ENCODE assay signal across 2 cellular contexts in the genomic region with DNA sequence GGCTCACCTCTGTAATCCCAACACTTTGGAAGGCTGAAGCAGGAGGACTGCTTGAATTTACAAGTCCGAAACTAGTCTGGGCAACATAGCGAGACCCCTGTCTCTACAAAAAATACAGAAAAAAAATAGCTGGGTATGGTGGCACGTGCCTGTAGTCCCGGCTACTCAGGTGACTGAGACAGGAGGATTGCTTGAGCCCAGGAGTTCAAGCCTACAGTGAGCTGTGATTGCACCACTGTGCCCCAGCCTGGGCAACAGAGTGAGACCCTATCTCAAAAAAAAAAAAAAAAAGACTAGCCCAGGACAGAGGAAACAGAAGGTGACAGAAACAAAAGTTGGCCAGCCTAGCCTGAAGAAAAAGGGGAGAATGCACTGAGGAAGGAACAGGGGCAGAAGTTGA.
TF ChIP-seq lines count a peak whose summit lies in the region.

No MANE protein-coding gene starts in this region.

TF ChIP-seq in HEK293, 187 proteins besides CTCF, POLR2A, EP300 and RAD21:
- TF ChIP-seq ZNF629 (tag by site-specific recombination; IDR thresholded peaks at IDR 0.05) (no peak), ZNF121 (tag by site-specific recombination; IDR thresholded peaks at IDR 0.05) (peak; percentile 87)

TF ChIP-seq in K562, 482 proteins besides CTCF, POLR2A, EP300 and RAD21:
- TF ChIP-seq ZNF121 (CRISPR knock-in tag; conservative IDR thresholded peaks at IDR 0.05) (peak; percentile 70), LARP7 (IDR thresholded peaks at IDR 0.05) (no peak)
